Comparison of ENCODE assay signal across 1 cellular context in the genomic region with DNA sequence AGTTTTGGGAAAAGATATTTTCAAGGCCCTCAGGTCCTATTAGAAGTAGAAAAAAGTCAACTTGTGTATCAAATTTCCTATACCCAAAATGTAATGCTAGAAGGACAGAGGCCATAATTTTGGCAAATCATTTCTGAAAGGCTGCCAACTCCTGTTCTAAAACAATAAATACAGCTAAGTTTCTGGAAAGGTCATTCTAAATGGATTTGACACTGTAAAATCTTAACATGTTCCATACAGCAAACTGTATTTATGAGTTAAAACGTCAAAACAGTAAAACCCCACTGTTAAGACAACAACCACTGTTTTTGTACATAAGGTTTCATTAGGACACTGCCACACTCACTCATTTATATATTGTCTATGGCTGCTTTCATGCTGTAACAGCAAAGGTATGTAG.
TF ChIP-seq lines count a peak whose summit lies in the region.

No MANE protein-coding gene starts in this region.

TF ChIP-seq in IMR-90, 13 proteins besides CTCF, POLR2A, EP300 and RAD21 (continued from another document):
- TF ChIP-seq, protein P1, sequence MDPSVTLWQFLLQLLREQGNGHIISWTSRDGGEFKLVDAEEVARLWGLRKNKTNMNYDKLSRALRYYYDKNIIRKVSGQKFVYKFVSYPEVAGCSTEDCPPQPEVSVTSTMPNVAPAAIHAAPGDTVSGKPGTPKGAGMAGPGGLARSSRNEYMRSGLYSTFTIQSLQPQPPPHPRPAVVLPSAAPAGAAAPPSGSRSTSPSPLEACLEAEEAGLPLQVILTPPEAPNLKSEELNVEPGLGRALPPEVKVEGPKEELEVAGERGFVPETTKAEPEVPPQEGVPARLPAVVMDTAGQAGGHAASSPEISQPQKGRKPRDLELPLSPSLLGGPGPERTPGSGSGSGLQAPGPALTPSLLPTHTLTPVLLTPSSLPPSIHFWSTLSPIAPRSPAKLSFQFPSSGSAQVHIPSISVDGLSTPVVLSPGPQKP (IDR thresholded peaks at IDR 0.05; ENCODE audit: borderline replicate concordance, low read depth, low read length): no peak
- TF ChIP-seq RFX5 (IDR thresholded peaks at IDR 0.05; ENCODE audit: low read depth, low read length) (no peak), CEBPB (IDR thresholded peaks at IDR 0.05; ENCODE audit: low read depth, low read length) (no peak), NFE2L2 (IDR thresholded peaks at IDR 0.05; ENCODE audit: low read depth, low read length) (no peak), CHD1 (IDR thresholded peaks at IDR 0.05; ENCODE audit: low read depth, low read length) (no peak), SMC3 (IDR thresholded peaks at IDR 0.05; ENCODE audit: low read depth, low read length) (no peak), FOS (IDR thresholded peaks at IDR 0.05; ENCODE audit: low read depth, low read length) (no peak)
TF ChIP-seq in IMR-90: peak in this region for 0.
